In the genomic region with DNA sequence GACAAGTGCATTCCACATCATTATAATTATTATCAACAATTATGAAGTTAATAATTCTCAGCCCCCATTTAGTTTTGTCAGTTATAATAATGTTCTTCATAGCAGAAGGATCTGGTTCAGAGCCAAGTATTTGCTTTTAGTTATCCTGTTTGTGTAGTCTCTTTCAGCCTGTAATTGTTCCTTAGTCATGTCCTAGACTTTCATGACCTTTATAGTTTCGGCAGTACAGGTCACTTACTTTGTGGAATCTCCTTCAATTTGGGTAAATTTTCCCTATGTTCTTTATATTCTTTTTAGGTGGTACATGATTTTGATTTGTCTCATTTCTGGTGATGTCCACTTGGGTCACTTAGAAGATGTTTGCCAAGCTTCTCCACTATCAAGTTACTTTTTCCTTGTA, we compare ENCODE assay signal across 1 cellular context.
TF ChIP-seq lines count a peak whose summit lies in the region.

No MANE protein-coding gene starts in this region.

TF ChIP-seq in WTC11, 78 proteins besides CTCF, POLR2A, EP300 and RAD21 (continued from another document):
- TF ChIP-seq, protein P1, sequence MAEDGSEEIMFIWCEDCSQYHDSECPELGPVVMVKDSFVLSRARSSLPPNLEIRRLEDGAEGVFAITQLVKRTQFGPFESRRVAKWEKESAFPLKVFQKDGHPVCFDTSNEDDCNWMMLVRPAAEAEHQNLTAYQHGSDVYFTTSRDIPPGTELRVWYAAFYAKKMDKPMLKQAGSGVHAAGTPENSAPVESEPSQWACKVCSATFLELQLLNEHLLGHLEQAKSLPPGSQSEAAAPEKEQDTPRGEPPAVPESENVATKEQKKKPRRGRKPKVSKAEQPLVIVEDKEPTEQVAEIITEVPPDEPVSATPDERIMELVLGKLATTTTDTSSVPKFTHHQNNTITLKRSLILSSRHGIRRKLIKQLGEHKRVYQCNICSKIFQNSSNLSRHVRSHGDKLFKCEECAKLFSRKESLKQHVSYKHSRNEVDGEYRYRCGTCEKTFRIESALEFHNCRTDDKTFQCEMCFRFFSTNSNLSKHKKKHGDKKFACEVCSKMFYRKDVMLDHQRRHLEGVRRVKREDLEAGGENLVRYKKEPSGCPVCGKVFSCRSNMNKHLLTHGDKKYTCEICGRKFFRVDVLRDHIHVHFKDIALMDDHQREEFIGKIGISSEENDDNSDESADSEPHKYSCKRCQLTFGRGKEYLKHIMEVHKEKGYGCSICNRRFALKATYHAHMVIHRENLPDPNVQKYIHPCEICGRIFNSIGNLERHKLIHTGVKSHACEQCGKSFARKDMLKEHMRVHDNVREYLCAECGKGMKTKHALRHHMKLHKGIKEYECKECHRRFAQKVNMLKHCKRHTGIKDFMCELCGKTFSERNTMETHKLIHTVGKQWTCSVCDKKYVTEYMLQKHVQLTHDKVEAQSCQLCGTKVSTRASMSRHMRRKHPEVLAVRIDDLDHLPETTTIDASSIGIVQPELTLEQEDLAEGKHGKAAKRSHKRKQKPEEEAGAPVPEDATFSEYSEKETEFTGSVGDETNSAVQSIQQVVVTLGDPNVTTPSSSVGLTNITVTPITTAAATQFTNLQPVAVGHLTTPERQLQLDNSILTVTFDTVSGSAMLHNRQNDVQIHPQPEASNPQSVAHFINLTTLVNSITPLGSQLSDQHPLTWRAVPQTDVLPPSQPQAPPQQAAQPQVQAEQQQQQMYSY (CRISPR knock-in tag; IDR thresholded peaks at IDR 0.05) = no peak
- TF ChIP-seq NFYB (CRISPR knock-in tag; conservative IDR thresholded peaks at IDR 0.05; ENCODE audit: low read depth) (no peak), EMX1 (CRISPR knock-in tag; IDR thresholded peaks at IDR 0.05) (no peak), ZNF671 (CRISPR knock-in tag; IDR thresholded peaks at IDR 0.05) (no peak), ZNF423 (CRISPR knock-in tag; IDR thresholded peaks at IDR 0.05) (no peak), TP53 (CRISPR knock-in tag; IDR thresholded peaks at IDR 0.05) (no peak), ETV6 (CRISPR knock-in tag; IDR thresholded peaks at IDR 0.05) (no peak)
- TF ChIP-seq, protein P2, sequence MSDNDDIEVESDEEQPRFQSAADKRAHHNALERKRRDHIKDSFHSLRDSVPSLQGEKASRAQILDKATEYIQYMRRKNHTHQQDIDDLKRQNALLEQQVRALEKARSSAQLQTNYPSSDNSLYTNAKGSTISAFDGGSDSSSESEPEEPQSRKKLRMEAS (CRISPR knock-in tag; IDR thresholded peaks at IDR 0.05) = no peak
- TF ChIP-seq, protein P3, sequence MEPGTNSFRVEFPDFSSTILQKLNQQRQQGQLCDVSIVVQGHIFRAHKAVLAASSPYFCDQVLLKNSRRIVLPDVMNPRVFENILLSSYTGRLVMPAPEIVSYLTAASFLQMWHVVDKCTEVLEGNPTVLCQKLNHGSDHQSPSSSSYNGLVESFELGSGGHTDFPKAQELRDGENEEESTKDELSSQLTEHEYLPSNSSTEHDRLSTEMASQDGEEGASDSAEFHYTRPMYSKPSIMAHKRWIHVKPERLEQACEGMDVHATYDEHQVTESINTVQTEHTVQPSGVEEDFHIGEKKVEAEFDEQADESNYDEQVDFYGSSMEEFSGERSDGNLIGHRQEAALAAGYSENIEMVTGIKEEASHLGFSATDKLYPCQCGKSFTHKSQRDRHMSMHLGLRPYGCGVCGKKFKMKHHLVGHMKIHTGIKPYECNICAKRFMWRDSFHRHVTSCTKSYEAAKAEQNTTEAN (CRISPR knock-in tag; IDR thresholded peaks at IDR 0.05) = no peak
- TF ChIP-seq, protein P4, sequence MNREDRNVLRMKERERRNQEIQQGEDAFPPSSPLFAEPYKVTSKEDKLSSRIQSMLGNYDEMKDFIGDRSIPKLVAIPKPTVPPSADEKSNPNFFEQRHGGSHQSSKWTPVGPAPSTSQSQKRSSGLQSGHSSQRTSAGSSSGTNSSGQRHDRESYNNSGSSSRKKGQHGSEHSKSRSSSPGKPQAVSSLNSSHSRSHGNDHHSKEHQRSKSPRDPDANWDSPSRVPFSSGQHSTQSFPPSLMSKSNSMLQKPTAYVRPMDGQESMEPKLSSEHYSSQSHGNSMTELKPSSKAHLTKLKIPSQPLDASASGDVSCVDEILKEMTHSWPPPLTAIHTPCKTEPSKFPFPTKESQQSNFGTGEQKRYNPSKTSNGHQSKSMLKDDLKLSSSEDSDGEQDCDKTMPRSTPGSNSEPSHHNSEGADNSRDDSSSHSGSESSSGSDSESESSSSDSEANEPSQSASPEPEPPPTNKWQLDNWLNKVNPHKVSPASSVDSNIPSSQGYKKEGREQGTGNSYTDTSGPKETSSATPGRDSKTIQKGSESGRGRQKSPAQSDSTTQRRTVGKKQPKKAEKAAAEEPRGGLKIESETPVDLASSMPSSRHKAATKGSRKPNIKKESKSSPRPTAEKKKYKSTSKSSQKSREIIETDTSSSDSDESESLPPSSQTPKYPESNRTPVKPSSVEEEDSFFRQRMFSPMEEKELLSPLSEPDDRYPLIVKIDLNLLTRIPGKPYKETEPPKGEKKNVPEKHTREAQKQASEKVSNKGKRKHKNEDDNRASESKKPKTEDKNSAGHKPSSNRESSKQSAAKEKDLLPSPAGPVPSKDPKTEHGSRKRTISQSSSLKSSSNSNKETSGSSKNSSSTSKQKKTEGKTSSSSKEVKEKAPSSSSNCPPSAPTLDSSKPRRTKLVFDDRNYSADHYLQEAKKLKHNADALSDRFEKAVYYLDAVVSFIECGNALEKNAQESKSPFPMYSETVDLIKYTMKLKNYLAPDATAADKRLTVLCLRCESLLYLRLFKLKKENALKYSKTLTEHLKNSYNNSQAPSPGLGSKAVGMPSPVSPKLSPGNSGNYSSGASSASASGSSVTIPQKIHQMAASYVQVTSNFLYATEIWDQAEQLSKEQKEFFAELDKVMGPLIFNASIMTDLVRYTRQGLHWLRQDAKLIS (CRISPR knock-in tag; IDR thresholded peaks at IDR 0.05; ENCODE audit: borderline replicate concordance) = no peak
